In the genomic region with DNA sequence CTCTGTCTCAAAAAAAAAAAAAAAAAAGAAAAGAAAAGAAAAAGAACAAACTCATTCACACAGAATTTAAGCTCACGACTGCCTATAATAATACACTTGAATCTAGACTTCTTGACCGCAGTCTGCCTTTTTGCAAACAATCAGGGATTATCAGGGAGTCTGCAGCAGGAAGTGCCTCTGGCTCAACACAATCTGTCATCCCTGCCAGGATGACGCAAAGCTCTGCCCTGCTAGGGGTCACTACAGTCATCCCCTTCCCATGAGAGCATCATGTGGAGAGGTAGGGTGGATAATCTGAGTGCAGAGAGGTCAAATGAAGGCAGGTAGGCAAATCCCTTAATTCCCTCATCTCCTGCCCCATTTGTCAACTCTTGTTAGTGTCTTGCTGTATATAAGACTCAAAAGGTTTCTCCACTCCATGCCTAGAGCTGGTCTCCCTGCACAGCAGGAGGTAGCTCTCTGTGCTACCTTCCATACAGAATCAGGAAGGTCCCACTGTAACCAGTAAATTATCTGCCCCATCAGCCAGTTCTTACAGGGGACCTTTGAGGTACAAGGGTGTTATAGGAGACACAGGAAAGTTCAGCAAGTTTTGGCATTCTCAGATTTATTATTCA, we compare ENCODE assay signal across 1 cellular context.
TF ChIP-seq lines count a peak whose summit lies in the region.

No MANE protein-coding gene starts in this region.

TF ChIP-seq in H1, 55 proteins besides CTCF, POLR2A, EP300 and RAD21:
- TF ChIP-seq CREB1 (IDR thresholded peaks at IDR 0.05): 0 out of 2 replicates have a peak, but pooled peaks have one; percentile 34
- no peak for TF ChIP-seq ZNF274 (IDR thresholded peaks at IDR 0.05; ENCODE audit: borderline replicate concordance, extremely low read depth, low read length)
- no peak for TF ChIP-seq CTBP2 (IDR thresholded peaks at IDR 0.05; ENCODE audit: borderline replicate concordance, insufficient read depth, insufficient read length, low read length)
- no peak for TF ChIP-seq KDM1A (IDR thresholded peaks at IDR 0.05; ENCODE audit: borderline replicate concordance, low read length)
- no peak for TF ChIP-seq TBP (IDR thresholded peaks at IDR 0.05; ENCODE audit: low read depth, low read length)
- TF ChIP-seq MAFK (IDR thresholded peaks at IDR 0.05; ENCODE audit: low read depth, low read length): no peak
